ENCODE assay signal across 8 cellular contexts in genomic region chr1:155044812-155045690, GRCh38. TPM values are rescaled to one million over a fixed set of nuclear protein-coding genes. Genes with fewer than 3 reads are reported as not detected.
DNase-seq lines count a peak whose midpoint lies in the region; ATAC-seq and TF ChIP-seq lines count a peak whose summit lies in the region.

No MANE protein-coding gene starts in this region.

- H3K9ac ChIP-seq in GM23248: no peak overlapping the region

- no peaks in the 10 kb centered on the region for H3K79me2 ChIP-seq in GM23248 (ENCODE audit: insufficient read depth)

- peaks cover 0 to 11% of the 10 kb centered on the region in 2 donors for H3K27me3 Mint-ChIP-seq in effector memory CD8-positive, alpha-beta T cell
- no peaks in the 10 kb centered on the region for H3K27me3 Mint-ChIP-seq in stimulated activated naive CD8-positive, alpha-beta T cell treated with anti-CD3 and anti-CD28 coated beads, Interleukin-15, amount 100 ng/mL, for 72 hours

- H3K9me3 Mint-ChIP-seq in effector memory CD8-positive, alpha-beta T cell: no peaks in the 10 kb centered on the region
- no peaks in the 10 kb centered on the region for H3K9me3 Mint-ChIP-seq in stimulated activated naive CD8-positive, alpha-beta T cell treated with anti-CD3 and anti-CD28 coated beads, Interleukin-15, amount 100 ng/mL, for 72 hours

- H3K4me3 ChIP-seq in BE2C (ENCODE audit: low read depth, low read length) (no peak overlapping the region), GM23248 (no peak overlapping the region)

- no peak overlapping the region for H3K4me3 Mint-ChIP-seq in effector memory CD8-positive, alpha-beta T cell
- H3K4me3 Mint-ChIP-seq in stimulated activated naive CD8-positive, alpha-beta T cell treated with anti-CD3 and anti-CD28 coated beads, Interleukin-15, amount 100 ng/mL, for 72 hours: no peak overlapping the region

- peaks cover 2% of the 10 kb centered on the region for H3K36me3 Mint-ChIP-seq in effector memory CD8-positive, alpha-beta T cell (ENCODE audit: insufficient read depth)

- H3K9me3 ChIP-seq in BE2C: no peaks in the 10 kb centered on the region
- H3K9me3 ChIP-seq in GM23248 (ENCODE audit: low read depth): no peaks in the 10 kb centered on the region

- H3K4me1 Mint-ChIP-seq in effector memory CD8-positive, alpha-beta T cell (ENCODE audit: low read depth in 2 of 2): peaks cover 8 to 11% of the 10 kb centered on the region in 2 donors
- peaks cover 21% of the 10 kb centered on the region for H3K4me1 Mint-ChIP-seq in stimulated activated naive CD8-positive, alpha-beta T cell treated with anti-CD3 and anti-CD28 coated beads, Interleukin-15, amount 100 ng/mL, for 72 hours

- no peaks in the 10 kb centered on the region for H3K9me2 ChIP-seq in GM23248 (ENCODE audit: insufficient read depth)

- peak; percentile 80 for DNase-seq in BE2C
- DNase-seq in GM23248: peak; percentile 92
- DNase-seq in NCI-H526 treated with DMSO at 0.1 percent for 48 hours (lab: John Stamatoyannopoulos, UW): peak; percentile 67
- peak; percentile 61 to 72 for DNase-seq in activated CD4-positive, alpha-beta T cell treated with anti-CD3 and anti-CD28 coated beads, Interleukin-2, amount 50 U/mL, for 48 hours
- peak; percentile 51 to 57 (median 55) for DNase-seq in effector memory CD8-positive, alpha-beta T cell
- peak; percentile 90 for DNase-seq in medulla oblongata (ENCODE audit: extremely low spot score)
- peak in 1 of 2 donors; percentile 64 for DNase-seq in stimulated activated naive CD8-positive, alpha-beta T cell treated with anti-CD3 and anti-CD28 coated beads, Interleukin-15, amount 100 ng/mL, for 72 hours

- whole genome bisulfite sequencing in GM23248 (ENCODE audit: low coverage in 1 of 2, low lambda C conversion rate in 2 of 2, missing lambda C conversion rate in 2 of 2), 2 experiments: 51 to 62% methylated on average over 5 to 7 of the region's 7 CpGs

- no peak overlapping the region for H2AFZ ChIP-seq in GM23248

- H3K27me3 ChIP-seq in BE2C (no peaks in the 10 kb centered on the region), GM23248 (replicated peaks; ENCODE audit: insufficient read depth) (no peaks in the 10 kb centered on the region)

- H3K27ac Mint-ChIP-seq in effector memory CD8-positive, alpha-beta T cell: peak overlapping the region in 1 of 2 donors; percentile 30
- H3K27ac Mint-ChIP-seq in stimulated activated naive CD8-positive, alpha-beta T cell treated with anti-CD3 and anti-CD28 coated beads, Interleukin-15, amount 100 ng/mL, for 72 hours: no peak overlapping the region

- no peak overlapping the region for H3K27ac ChIP-seq in GM23248

- TF ChIP-seq CTCF in BE2C (IDR thresholded peaks at IDR 0.05; ENCODE audit: low read depth, low read length): peak; percentile 80

- H3K4me1 ChIP-seq in BE2C (peaks cover 9% of the 10 kb centered on the region), GM23248 (ENCODE audit: insufficient read depth) (peaks cover 13% of the 10 kb centered on the region)

- H3K36me3 ChIP-seq in BE2C (no peaks in the 10 kb centered on the region), GM23248 (ENCODE audit: low read depth) (no peaks in the 10 kb centered on the region)

- no peaks in the 10 kb centered on the region for H4K20me1 ChIP-seq in GM23248 (ENCODE audit: insufficient read depth)

- ATAC-seq in effector memory CD8-positive, alpha-beta T cell (replicated peaks): peak; percentile 97
- peak; percentile 91 for ATAC-seq in stimulated activated naive CD8-positive, alpha-beta T cell treated with anti-CD3 and anti-CD28 coated beads, Interleukin-15, amount 100 ng/mL, for 72 hours
- no peak for ATAC-seq in HG03095 (IDR thresholded peaks at IDR 0.05; ENCODE audit: unreplicated experiment)

- in situ Hi-C loops in GM23248 (cut with MboI): no loop called here

- peaks cover 7% of the 10 kb centered on the region for H3F3A ChIP-seq in GM23248 (ENCODE audit: insufficient read depth)

- no peak overlapping the region for H3K4me2 ChIP-seq in GM23248 (ENCODE audit: unreplicated experiment)

RNA-seq across cellular contexts. Expression of gene ADAM15, which starts 6.1 kb away (rescaled TPM):
- 95.5 TPM for polyA plus RNA-seq in BE2C (2012; ENCODE audit: insufficient read depth, insufficient read length, low read depth)
- 85.6 and 109 TPM in 2 replicates for total RNA-seq in GM23248 (2014; rRNA removed; shearing (Covaris generic))
- polyA plus RNA-seq in GM23248 (2016; fragmentation: Nextera tagmentation; extraction: Ambion mirVana): 73.0 and 80.4 TPM in 2 replicates

RNA-seq across cellular contexts. Expression of gene DCST1, which starts 11.4 kb away (rescaled TPM):
- polyA plus RNA-seq in BE2C (2012; ENCODE audit: insufficient read depth, insufficient read length, low read depth): not detected
- not detected in 2 replicates for total RNA-seq in GM23248 (2014; rRNA removed; shearing (Covaris generic))
- polyA plus RNA-seq in GM23248 (2016; fragmentation: Nextera tagmentation; extraction: Ambion mirVana): not detected in 2 replicates

RNA-seq across cellular contexts. Expression of gene DCST2, which starts 11.5 kb away (rescaled TPM):
- 0.28 TPM for polyA plus RNA-seq in BE2C (2012; ENCODE audit: insufficient read depth, insufficient read length, low read depth)
- total RNA-seq in GM23248 (2014; rRNA removed; shearing (Covaris generic)): not detected in 2 replicates
- polyA plus RNA-seq in GM23248 (2016; fragmentation: Nextera tagmentation; extraction: Ambion mirVana): 0.14 and 0.16 TPM in 2 replicates

RNA-seq across cellular contexts. Expression of gene EFNA4, which starts 18.5 kb away (rescaled TPM):
- polyA plus RNA-seq in BE2C (2012; ENCODE audit: insufficient read depth, insufficient read length, low read depth): not detected
- 2.4 and 5.5 TPM in 2 replicates for total RNA-seq in GM23248 (2014; rRNA removed; shearing (Covaris generic))
- polyA plus RNA-seq in GM23248 (2016; fragmentation: Nextera tagmentation; extraction: Ambion mirVana): 4.4 and 4.6 TPM in 2 replicates

RNA-seq across cellular contexts. Expression of gene EFNA3, which starts 33.6 kb away (rescaled TPM):
- polyA plus RNA-seq in BE2C (2012; ENCODE audit: insufficient read depth, insufficient read length, low read depth): 13.2 TPM
- 1.4 and 3.0 TPM in 2 replicates for total RNA-seq in GM23248 (2014; rRNA removed; shearing (Covaris generic))
- 2.5 and 2.7 TPM in 2 replicates for polyA plus RNA-seq in GM23248 (2016; fragmentation: Nextera tagmentation; extraction: Ambion mirVana)
